Comparison of ENCODE assay signal across 20 cellular contexts in genomic region chr4:120924931-120925330, GRCh38.
"Had no signal": no experiment of that assay in that cellular context is flagged by ENCODE, and none has a peak within 500 bp of the region (broad histone marks: within the 10 kb centered on the region; RNA-seq: fewer than 3 reads in every experiment).

No MANE protein-coding gene starts in this region.

- DNase-seq: natural killer cell; occipital lobe; posterior cingulate gyrus; psoas muscle; right cardiac atrium; right lobe of liver; sigmoid colon; small intestine; stimulated activated CD4-positive, alpha-beta T cell treated with anti-CD3 and anti-CD28 coated beads, Interleukin-15, amount 100 ng/mL, for 24 hours; stimulated activated CD4-positive, alpha-beta T cell treated with anti-CD3 and anti-CD28 coated beads, Interleukin-4, amount 100 ng/mL, for 1 hour; stimulated activated CD4-positive, alpha-beta T cell treated with anti-CD3 and anti-CD28 coated beads, Interleukin-4, amount 100 ng/mL, for 4 hours; stimulated activated CD8-positive, alpha-beta memory T cell treated with anti-CD3 and anti-CD28 coated beads, Interleukin-4, amount 100 ng/mL, for 48 hours; stimulated activated naive CD4-positive, alpha-beta T cell; stimulated activated naive CD8-positive, alpha-beta T cell treated with anti-CD3 and anti-CD28 coated beads, Interleukin-15, amount 100 ng/mL, for 72 hours; stimulated activated naive CD8-positive, alpha-beta T cell treated with anti-CD3 and anti-CD28 coated beads, Interleukin-15, Interleukin-2, amounts not matched to agents 100 U/mL and 50 U/mL, for 24 hours; testis; tibial artery; transverse colon; upper lobe of left lung had no signal

- FAIRE-seq: urothelium cell line had no signal
